22 cellular contexts compared by ENCODE assay signal in the genomic region with DNA sequence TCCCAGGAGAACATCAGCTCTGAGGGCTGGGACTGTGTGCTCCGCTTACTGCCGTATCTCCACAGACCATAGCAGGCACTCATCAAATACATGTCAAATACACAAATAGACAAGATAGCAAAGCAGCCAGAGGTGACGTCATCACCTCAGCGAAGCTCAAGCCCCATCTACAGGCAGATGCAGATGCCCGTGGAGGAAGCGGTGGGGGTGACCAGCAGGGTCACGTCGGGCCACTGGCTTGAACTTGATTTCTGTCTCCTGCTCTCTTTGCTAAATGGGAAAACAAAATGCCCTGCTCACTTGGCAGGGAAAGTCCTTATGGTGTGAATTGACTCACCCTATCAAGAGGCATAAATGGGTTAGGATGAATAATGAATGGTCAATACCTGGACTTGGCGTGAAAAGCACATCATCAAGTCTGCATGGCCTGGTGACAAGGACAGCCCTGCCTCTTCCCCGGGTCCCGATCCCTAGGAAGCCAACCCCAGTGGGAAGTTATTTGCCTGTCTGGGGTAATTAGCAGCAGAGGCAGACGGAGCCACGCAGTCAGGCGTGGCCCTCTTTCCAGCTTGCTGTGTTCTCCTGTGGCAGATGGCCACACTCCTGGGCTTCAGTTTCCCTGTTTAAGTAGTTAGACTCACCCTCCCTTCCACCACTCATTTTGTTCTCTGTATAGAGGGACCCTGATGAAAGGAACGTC.
A peak's percentile ranks its signal among the peaks of the same experiment; 100 is the strongest.
DNase-seq lines count a peak whose midpoint lies in the region; ATAC-seq and FAIRE-seq lines count a peak whose summit lies in the region.
"Had no signal": no experiment of that assay in that cellular context is flagged by ENCODE, and none has a peak within 500 bp of the region (broad histone marks: within the 10 kb centered on the region; RNA-seq: fewer than 3 reads in every experiment).

No MANE protein-coding gene starts in this region.

- H3K9me3 ChIP-seq in small intestine (ENCODE audit: control insufficient read depth, low read depth): no peaks in the 10 kb centered on the region
- H3K9me3 ChIP-seq: testis, uterus had no signal

- peak; percentile 22 for ATAC-seq in left lobe of liver
- ATAC-seq: Panc1; stimulated activated memory B cell treated with anti-CD40 and anti-IgM and Interleukin-4, amounts not matched to agents 10 μg/mL and 1 μg/mL and 100 μg/mL, for 72 hours had no signal

- H3K27ac ChIP-seq in small intestine (ENCODE audit: low read depth in 1 of 2, low read length in 1 of 2): no peak overlapping the region
- H3K27ac ChIP-seq: C4-2B, neural progenitor cell, SK-N-MC, testis, uterus, VCaP had no signal

- FAIRE-seq in small intestine (lab: Jason Lieb, UNC): no peak
- FAIRE-seq: D721Med, HTR-8/SVneo had no signal

- DNase-seq in NCI-H510A treated with DMSO at 0.1 percent for 48 hours (lab: John Stamatoyannopoulos, UW): peak; percentile 30
- DNase-seq in NCI-H510A (lab: John Stamatoyannopoulos, UW): no peak
- peak; percentile 25 for DNase-seq in M059J (ENCODE audit: low read depth)
- DNase-seq in SK-MEL-5 (ENCODE audit: low read depth, low spot score): peak; percentile 3
- no peak for DNase-seq in left lobe of liver (ENCODE audit: low spot score)
- no peak for DNase-seq in small intestine
- DNase-seq in stimulated activated CD4-positive, alpha-beta T cell treated with anti-CD3 and anti-CD28 coated beads, Interleukin-2, amount 100 ng/mL, for 48 hours: no peak
- DNase-seq in GM19238 (ENCODE audit: insufficient read length, low spot score): no peak
- DNase-seq: activated CD4-positive, alpha-beta T cell treated with anti-CD3 and anti-CD28 coated beads, Interleukin-2, amount 10 ng/mL, durations not matched to agents 7 days and 5 days; anterior cingulate cortex; Kasumi-1; NCI-H1092 treated with DMSO at 0.1 percent for 48 hours; testis; uterus had no signal

- H3K27me3 ChIP-seq in small intestine (ENCODE audit: control insufficient read depth in 2 of 2, insufficient read depth in 2 of 2, low read length in 2 of 2): peaks cover 0 to 3% of the 10 kb centered on the region in 2 donors
- H3K27me3 ChIP-seq: testis, uterus had no signal

- no peaks in the 10 kb centered on the region for H3K4me1 ChIP-seq in small intestine (ENCODE audit: control insufficient read depth in 2 of 2, insufficient read depth in 1 of 2, low read depth in 1 of 2, low read length in 1 of 2)
- H3K4me1 ChIP-seq: testis, uterus had no signal

- H3K4me3 ChIP-seq in small intestine (ENCODE audit: low read depth in 1 of 2, low read length in 2 of 2): no peak overlapping the region
- H3K4me3 ChIP-seq: neural progenitor cell, SK-N-MC, testis, uterus had no signal

- in situ Hi-C loops in SK-MEL-5 (cut with HindIII; ENCODE audit: low pct_unique_long_range_greater_than_20kb, low sequenced_read_pairs): no loop called here

- 29 to 48% (median 44%) methylated on average over 15 of the region's 15 CpGs for WGBS in small intestine, 3 donors

- no peaks in the 10 kb centered on the region for H3K36me3 ChIP-seq in small intestine (ENCODE audit: control insufficient read depth in 2 of 2, insufficient read depth in 2 of 2, low read length in 2 of 2)
- H3K36me3 ChIP-seq: neural progenitor cell, uterus had no signal

Comparison
In these comparisons a context has a peak if more than half of its experiments do, and no peak if none do; other contexts are left out.
1. DNase-seq: peak in NCI-H510A treated with DMSO at 0.1 percent for 48 hours (single experiment), M059J (single experiment) and SK-MEL-5 (single experiment); none in NCI-H510A (single experiment), left lobe of liver (single experiment), small intestine (single experiment), stimulated activated CD4-positive, alpha-beta T cell treated with anti-CD3 and anti-CD28 coated beads, Interleukin-2, amount 100 ng/mL, for 48 hours (0 of 2) and GM19238 (single experiment).